ENCODE assay signal across 9 cellular contexts in the genomic region with DNA sequence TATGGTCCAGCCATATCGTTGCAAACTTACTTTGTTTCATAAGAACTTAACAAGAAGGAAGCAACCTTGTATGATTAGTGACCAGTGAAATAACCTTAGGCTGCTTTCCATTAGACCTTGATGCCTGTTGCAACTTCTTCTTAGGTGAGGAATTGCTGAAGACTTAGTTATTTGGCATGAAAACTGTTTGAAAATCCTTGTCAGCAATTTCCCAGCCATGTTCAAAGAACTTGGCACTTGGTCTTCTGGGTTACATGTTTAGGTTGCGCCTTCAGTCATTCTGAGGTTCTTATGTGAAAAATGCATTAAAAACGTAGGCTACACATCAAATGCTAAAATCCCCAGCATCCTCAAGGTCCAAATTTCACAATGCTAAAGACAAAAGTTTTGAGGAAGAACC.
"Had no signal": no experiment of that assay in that cellular context is flagged by ENCODE, and none has a peak within 500 bp of the region (broad histone marks: within the 10 kb centered on the region; RNA-seq: fewer than 3 reads in every experiment).

No MANE protein-coding gene starts in this region.

- H3K9me3 ChIP-seq: HAP-1 had no signal

- H3K27ac ChIP-seq: GM23248, HL-60 had no signal

- H3K9ac ChIP-seq: GM23248 had no signal

- DNase-seq: GM23248, GOT3, H7, HFFc6, Kasumi-1, KG1 had no signal

- H3K4me3 ChIP-seq: GM23248, HAP-1 had no signal

- ATAC-seq: HCT116 had no signal

- H3K4me1 ChIP-seq: HAP-1 had no signal

- H2AFZ ChIP-seq: GM23248 had no signal

- H3K36me3 ChIP-seq: HAP-1 had no signal
